9 cellular contexts compared by ENCODE assay signal in the genomic region with DNA sequence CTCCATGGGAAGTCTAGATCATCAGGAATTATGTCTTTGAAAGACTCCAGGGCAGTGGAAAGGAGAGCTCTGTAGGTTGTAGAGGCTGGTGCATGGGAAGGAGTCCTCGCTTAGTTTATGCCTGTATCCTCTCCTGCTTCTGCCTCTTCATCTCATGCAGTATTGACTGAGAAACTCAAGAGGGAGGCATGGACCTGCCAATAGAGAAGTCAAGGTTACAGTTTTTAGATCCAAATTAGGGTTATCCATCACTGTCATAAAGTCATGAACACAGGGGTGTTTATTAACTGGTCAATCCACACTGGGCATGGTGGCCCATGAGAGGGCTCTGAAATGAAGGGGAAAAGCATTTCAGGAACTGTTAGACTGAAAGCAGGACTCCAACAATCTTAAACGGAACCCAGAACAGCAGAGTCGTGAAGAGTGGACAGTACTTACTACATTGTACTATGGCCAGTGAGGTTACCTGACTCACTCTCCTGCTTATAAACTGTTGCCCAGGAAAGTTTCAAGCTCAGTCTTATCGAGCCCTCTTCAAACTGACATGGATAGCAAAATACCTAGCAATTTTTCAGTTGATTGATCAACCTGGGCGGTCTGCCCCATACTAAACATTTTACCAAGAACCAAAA. TPM values are rescaled to one million over a fixed set of nuclear protein-coding genes. Genes with fewer than 3 reads are reported as not detected.
DNase-seq lines count a peak whose midpoint lies in the region; ATAC-seq and TF ChIP-seq lines count a peak whose summit lies in the region.
"Had no signal": no experiment of that assay in that cellular context is flagged by ENCODE, and none has a peak within 500 bp of the region (broad histone marks: within the 10 kb centered on the region; RNA-seq: fewer than 3 reads in every experiment).

No MANE protein-coding gene starts in this region.

- DNase-seq in NCI-H1092 treated with DMSO at 0.1 percent for 48 hours (lab: John Stamatoyannopoulos, UW) (peak; percentile 27), NCI-H1092 (lab: John Stamatoyannopoulos, UW) (no peak), H7 (peak; percentile 13), NCI-H2107 (lab: John Stamatoyannopoulos, UW) (peak; percentile 27), mucosa of descending colon (no peak), inferior parietal cortex (ENCODE audit: extremely low spot score) (no peak), HK-2 (ENCODE audit: unreplicated experiment) (no peak)
- DNase-seq in activated CD4-positive, alpha-beta T cell treated with anti-CD3 and anti-CD28 coated beads for 4 hours = no peak
- DNase-seq: T-cell had no signal

- H3K4me3 ChIP-seq in H7 (ENCODE audit: insufficient read depth, low read depth, low read length) = no peak overlapping the region
- H3K4me3 ChIP-seq in mucosa of descending colon = no peak overlapping the region

- H3K36me3 ChIP-seq in H7 (replicated peaks; ENCODE audit: control insufficient read depth, insufficient read depth, low read length) (no peaks in the 10 kb centered on the region), mucosa of descending colon (ENCODE audit: low read depth) (no peaks in the 10 kb centered on the region)

- no peaks in the 10 kb centered on the region for H3K9me3 ChIP-seq in mucosa of descending colon

- peak; percentile 49 for ATAC-seq in mucosa of descending colon

- no peak for TF ChIP-seq CTCF in mucosa of descending colon (IDR thresholded peaks at IDR 0.05)

- H3K4me1 ChIP-seq in mucosa of descending colon (ENCODE audit: low read depth) = no peaks in the 10 kb centered on the region

- intact Hi-C loops in mucosa of descending colon (cut with DNase I, micrococcal nuclease) = no loop called here

- no peaks in the 10 kb centered on the region for H3K27me3 ChIP-seq in H7 (ENCODE audit: control insufficient read depth, insufficient read depth, low read length)

RNA-seq across cellular contexts. Expression of a gene that starts 30.1 kb away (rescaled TPM):
- total RNA-seq in H7 (2014; rRNA removed; shearing (Covaris generic)) = 24.0 and 40.0 TPM in 2 replicates
- 10 to 100 TPM; 63.4 to 96.3 (median 83.5) TPM for total RNA-seq in mucosa of descending colon

RNA-seq across cellular contexts. Expression of a gene that starts 53.7 kb away (rescaled TPM):
- 16.9 and 21.6 TPM in 2 replicates for total RNA-seq in H7 (2014; rRNA removed; shearing (Covaris generic))
- total RNA-seq in mucosa of descending colon = 100 to 1,000 TPM; 102 to 124 (median 111) TPM

Comparison
In these comparisons a context has a peak if more than half of its experiments do, and no peak if none do; other contexts are left out.
1. DNase-seq: peak in NCI-H1092 treated with DMSO at 0.1 percent for 48 hours (single experiment), H7 (single experiment) and NCI-H2107 (single experiment); none in NCI-H1092 (single experiment), mucosa of descending colon (0 of 3), inferior parietal cortex (single experiment), HK-2 (single experiment) and activated CD4-positive, alpha-beta T cell treated with anti-CD3 and anti-CD28 coated beads for 4 hours (0 of 2).